28 cellular contexts compared by ENCODE assay signal in the genomic region with DNA sequence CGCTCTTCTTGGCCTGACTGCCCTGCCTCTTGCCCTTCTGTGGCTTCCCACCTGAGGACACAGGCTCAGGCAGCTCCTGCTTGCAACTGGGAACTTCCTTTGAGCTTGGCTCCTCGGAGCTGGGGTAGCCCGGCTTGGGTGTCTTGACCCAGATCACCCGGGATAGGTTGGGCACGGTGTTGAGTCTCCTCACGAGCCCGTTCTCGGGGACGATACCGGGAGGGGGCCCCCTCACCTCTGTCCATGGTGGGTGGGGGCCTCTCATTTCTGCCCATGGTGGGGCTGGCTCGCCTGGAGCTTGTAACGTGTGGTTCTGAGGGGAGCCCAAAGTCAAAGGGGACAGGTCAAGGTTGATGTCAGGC.
"Had no signal": no experiment of that assay in that cellular context is flagged by ENCODE, and none has a peak within 500 bp of the region (broad histone marks: within the 10 kb centered on the region; RNA-seq: fewer than 3 reads in every experiment).

No MANE protein-coding gene starts in this region.

- H3K27me3 Mint-ChIP-seq: activated naive CD4-positive, alpha-beta T cell treated with anti-CD3 and anti-CD28 coated beads, Interleukin-2, amount 10 ng/mL, durations not matched to agents 7 days and 5 days; activated naive CD8-positive, alpha-beta T cell treated with anti-CD3 and anti-CD28 coated beads, Interleukin-2, amount 10 ng/mL, durations not matched to agents 7 days and 5 days; brain; dendritic cell treated with granulocyte-macrophage colony-stimulating factor and Interleukin-4, amounts not matched to agents 40 ng/mL and 50 ng/mL, for 4 days; naive thymus-derived CD4-positive, alpha-beta T cell; stimulated activated memory B cell treated with anti-CD40 and anti-IgM and Interleukin-4, amounts not matched to agents 10 μg/mL and 1 μg/mL and 100 μg/mL, for 72 hours had no signal

- H3K4me3 Mint-ChIP-seq: activated CD8-positive, alpha-beta T cell treated with anti-CD3 and anti-CD28 coated beads, Interleukin-2, amount 10 ng/mL, durations not matched to agents 7 days and 5 days; activated naive CD4-positive, alpha-beta T cell treated with anti-CD3 and anti-CD28 coated beads, Interleukin-2, amount 10 ng/mL, durations not matched to agents 7 days and 5 days; activated naive CD8-positive, alpha-beta T cell treated with anti-CD3 and anti-CD28 coated beads, Interleukin-2, amount 10 ng/mL, durations not matched to agents 7 days and 5 days; activated T-helper 1 cell treated with anti-CD3 and anti-CD28 coated beads, Interleukin-12 subunit alpha, Interleukin-12 subunit beta, Interleukin-2, Interleukin-4 antibody, amounts not matched to agents 30 ng/mL and 10 ng/mL and 1 ng/mL, durations not matched to agents 14 hours and 24 hours and 36 hours; brain; dendritic cell treated with granulocyte-macrophage colony-stimulating factor and Interleukin-4, amounts not matched to agents 40 ng/mL and 50 ng/mL, for 4 days; endodermal cell; naive thymus-derived CD4-positive, alpha-beta T cell; stimulated activated memory B cell treated with anti-CD40 and anti-IgM and Interleukin-4, amounts not matched to agents 10 μg/mL and 1 μg/mL and 100 μg/mL, for 72 hours; WTC11 had no signal

- H3K4me3 ChIP-seq: ascending aorta, esophagus muscularis mucosa, pancreas, stomach, thyroid gland, upper lobe of left lung had no signal

- DNase-seq: activated CD4-positive, alpha-beta T cell treated with anti-CD3 and anti-CD28 coated beads for 1 hour; activated CD4-positive, alpha-beta T cell treated with anti-CD3 and anti-CD28 coated beads, Interleukin-2, amount 50 U/mL, for 1 hour; activated CD8-positive, alpha-beta T cell treated with anti-CD3 and anti-CD28 coated beads, Interleukin-2, amount 10 ng/mL, durations not matched to agents 7 days and 5 days; activated gamma-delta T cell; activated naive CD4-positive, alpha-beta T cell treated with anti-CD3 and anti-CD28 coated beads, Interleukin-2, amount 10 ng/mL, durations not matched to agents 7 days and 5 days; activated naive CD8-positive, alpha-beta T cell treated with anti-CD3 and anti-CD28 coated beads, Interleukin-2, amount 10 ng/mL, durations not matched to agents 7 days and 5 days; caudate nucleus; endodermal cell; foreskin keratinocyte; mammary epithelial cell; naive thymus-derived CD4-positive, alpha-beta T cell; small intestine; stimulated activated CD4-positive, alpha-beta T cell treated with anti-CD3 and anti-CD28 coated beads, Interleukin-1b, Interleukin-23, amount 100 ng/mL, for 48 hours; stimulated activated CD4-positive, alpha-beta T cell treated with anti-CD3 and anti-CD28 coated beads, Interleukin-4, amount 100 ng/mL, for 4 hours; stimulated activated CD8-positive, alpha-beta memory T cell treated with anti-CD3 and anti-CD28 coated beads, Interleukin-4, amount 100 ng/mL, for 48 hours; stomach; T-helper 2 cell; thyroid gland had no signal

- FAIRE-seq: pancreas, small intestine had no signal

- H3K27me3 ChIP-seq: ascending aorta, esophagus muscularis mucosa, foreskin keratinocyte, pancreas, stomach, thyroid gland, upper lobe of left lung had no signal

- H3K4me1 ChIP-seq: ascending aorta, foreskin keratinocyte, pancreas, thyroid gland had no signal

- H3K4me1 Mint-ChIP-seq: endodermal cell, WTC11 had no signal

- H3K27ac Mint-ChIP-seq: activated CD8-positive, alpha-beta T cell treated with anti-CD3 and anti-CD28 coated beads, Interleukin-2, amount 10 ng/mL, durations not matched to agents 7 days and 5 days; activated naive CD4-positive, alpha-beta T cell treated with anti-CD3 and anti-CD28 coated beads, Interleukin-2, amount 10 ng/mL, durations not matched to agents 7 days and 5 days; activated naive CD8-positive, alpha-beta T cell treated with anti-CD3 and anti-CD28 coated beads, Interleukin-2, amount 10 ng/mL, durations not matched to agents 7 days and 5 days; activated T-helper 1 cell treated with anti-CD3 and anti-CD28 coated beads, Interleukin-12 subunit alpha, Interleukin-12 subunit beta, Interleukin-2, Interleukin-4 antibody, amounts not matched to agents 30 ng/mL and 10 ng/mL and 1 ng/mL, durations not matched to agents 14 hours and 24 hours and 36 hours; brain; dendritic cell treated with granulocyte-macrophage colony-stimulating factor and Interleukin-4, amounts not matched to agents 40 ng/mL and 50 ng/mL, for 4 days; endodermal cell; naive thymus-derived CD4-positive, alpha-beta T cell; stimulated activated memory B cell treated with anti-CD40 and anti-IgM and Interleukin-4, amounts not matched to agents 10 μg/mL and 1 μg/mL and 100 μg/mL, for 72 hours; WTC11 had no signal

- H3K27ac ChIP-seq: ascending aorta, esophagus muscularis mucosa, foreskin keratinocyte, pancreas, stomach, thyroid gland, upper lobe of left lung had no signal

- H3K9me3 Mint-ChIP-seq: activated naive CD4-positive, alpha-beta T cell treated with anti-CD3 and anti-CD28 coated beads, Interleukin-2, amount 10 ng/mL, durations not matched to agents 7 days and 5 days; activated naive CD8-positive, alpha-beta T cell treated with anti-CD3 and anti-CD28 coated beads, Interleukin-2, amount 10 ng/mL, durations not matched to agents 7 days and 5 days; activated T-helper 1 cell treated with anti-CD3 and anti-CD28 coated beads, Interleukin-12 subunit alpha, Interleukin-12 subunit beta, Interleukin-2, Interleukin-4 antibody, amounts not matched to agents 30 ng/mL and 10 ng/mL and 1 ng/mL, durations not matched to agents 14 hours and 24 hours and 36 hours; brain; dendritic cell treated with granulocyte-macrophage colony-stimulating factor and Interleukin-4, amounts not matched to agents 40 ng/mL and 50 ng/mL, for 4 days; endodermal cell; naive thymus-derived CD4-positive, alpha-beta T cell; stimulated activated memory B cell treated with anti-CD40 and anti-IgM and Interleukin-4, amounts not matched to agents 10 μg/mL and 1 μg/mL and 100 μg/mL, for 72 hours; WTC11 had no signal

- H3K9me3 ChIP-seq: ascending aorta, esophagus muscularis mucosa, pancreas, stomach, thyroid gland, upper lobe of left lung had no signal

- ATAC-seq: activated CD8-positive, alpha-beta T cell treated with anti-CD3 and anti-CD28 coated beads, Interleukin-2, amount 10 ng/mL, durations not matched to agents 7 days and 5 days; naive thymus-derived CD4-positive, alpha-beta T cell; pancreas; right cardiac atrium; stimulated activated memory B cell treated with anti-CD40 and anti-IgM and Interleukin-4, amounts not matched to agents 10 μg/mL and 1 μg/mL and 100 μg/mL, for 72 hours had no signal
